ENCODE assay signal across 33 cellular contexts in genomic region chr12:101845312-101845711, GRCh38.
"Had no signal": no experiment of that assay in that cellular context is flagged by ENCODE, and none has a peak within 500 bp of the region (broad histone marks: within the 10 kb centered on the region; RNA-seq: fewer than 3 reads in every experiment).

No MANE protein-coding gene starts in this region.

- H3K4me3 ChIP-seq: adrenal gland, body of pancreas, esophagus muscularis mucosa, gastroesophageal sphincter, heart right ventricle, hepatocyte had no signal

- H3K9me3 ChIP-seq: adrenal gland, body of pancreas, esophagus muscularis mucosa, gastroesophageal sphincter, heart right ventricle had no signal

- H2AFZ ChIP-seq: hepatocyte had no signal

- H3K36me3 ChIP-seq: adrenal gland, esophagus muscularis mucosa, gastroesophageal sphincter, heart right ventricle, WERI-Rb-1 had no signal

- H3K27me3 Mint-ChIP-seq: activated B cell treated with CpG ODN at 0.5 μM for 24 hours; activated CD8-positive, alpha-beta T cell treated with anti-CD3 and anti-CD28 coated beads for 36 hours; activated naive CD4-positive, alpha-beta T cell treated with anti-CD3 and anti-CD28 coated beads, Interleukin-2, amount 50 U/mL, for 24 hours; activated naive CD8-positive, alpha-beta T cell treated with anti-CD3 and anti-CD28 coated beads for 36 hours; activated naive CD8-positive, alpha-beta T cell treated with anti-CD3 and anti-CD28 coated beads, Interleukin-2, amount 50 U/mL, for 24 hours; effector memory CD8-positive, alpha-beta T cell had no signal

- H3K9me3 Mint-ChIP-seq: activated B cell treated with CpG ODN at 0.5 μM for 24 hours; activated CD8-positive, alpha-beta T cell treated with anti-CD3 and anti-CD28 coated beads for 36 hours; activated naive CD4-positive, alpha-beta T cell treated with anti-CD3 and anti-CD28 coated beads for 36 hours; activated naive CD4-positive, alpha-beta T cell treated with anti-CD3 and anti-CD28 coated beads, Interleukin-2, amount 50 U/mL, for 24 hours; activated naive CD8-positive, alpha-beta T cell treated with anti-CD3 and anti-CD28 coated beads for 36 hours; activated naive CD8-positive, alpha-beta T cell treated with anti-CD3 and anti-CD28 coated beads, Interleukin-2, amount 50 U/mL, for 24 hours; activated T-cell treated with anti-CD3 and anti-CD28 coated beads, Interleukin-2, amount 50 U/mL, for 4 hours; activated T-helper 2 cell treated with anti-CD3 and anti-CD28 coated beads, Interferon-gamma antibody, Interleukin-2, Interleukin-4, amounts not matched to agents 10 μg/mL and 5 μg/mL and 100 μg/mL, durations not matched to agents 14 hours and 24 hours and 36 hours; effector memory CD8-positive, alpha-beta T cell; T-helper 2 cell treated with Interferon-gamma antibody and Interleukin-4, amounts not matched to agents 5 μg/mL and 100 μg/mL, for 36 hours had no signal

- H3K27ac ChIP-seq: adrenal gland, body of pancreas, esophagus muscularis mucosa, gastroesophageal sphincter, heart right ventricle, hepatocyte, WERI-Rb-1 had no signal

- DNase-seq: activated B cell treated with CpG ODN at 0.5 μM for 24 hours; activated CD4-positive, alpha-beta T cell treated with anti-CD3 and anti-CD28 coated beads for 48 hours; activated CD4-positive, alpha-beta T cell treated with anti-CD3 and anti-CD28 coated beads, Interleukin-2, amount 50 U/mL, for 1 hour; activated CD4-positive, alpha-beta T cell treated with anti-CD3 and anti-CD28 coated beads, Interleukin-2, amount 50 U/mL, for 48 hours; activated CD8-positive, alpha-beta memory T cell treated with anti-CD3 and anti-CD28 coated beads for 24 hours; activated CD8-positive, alpha-beta T cell treated with anti-CD3 and anti-CD28 coated beads for 36 hours; activated effector memory CD4-positive, alpha-beta T cell treated with anti-CD3 and anti-CD28 coated beads, Interleukin-2, amount 50 U/mL, for 16 hours; activated naive CD4-positive, alpha-beta T cell treated with anti-CD3 and anti-CD28 coated beads for 36 hours; activated naive CD8-positive, alpha-beta T cell treated with anti-CD3 and anti-CD28 coated beads for 36 hours; activated naive CD8-positive, alpha-beta T cell treated with anti-CD3 and anti-CD28 coated beads, Interleukin-2, amount 50 U/mL, for 24 hours; activated T-cell treated with anti-CD3 and anti-CD28 coated beads, Interleukin-2, amount 50 U/mL, for 4 hours; adrenal gland; amygdala; aorta; body of pancreas; caudate nucleus; cortex of kidney; dermis blood vessel endothelial cell; effector CD4-positive, alpha-beta T cell; effector memory CD8-positive, alpha-beta T cell; erythroblast; foreskin melanocyte; heart right ventricle; T1000; WERI-Rb-1 had no signal

- H3K27ac Mint-ChIP-seq: activated B cell treated with CpG ODN at 0.5 μM for 24 hours; activated CD8-positive, alpha-beta T cell treated with anti-CD3 and anti-CD28 coated beads for 36 hours; activated naive CD4-positive, alpha-beta T cell treated with anti-CD3 and anti-CD28 coated beads for 36 hours; activated naive CD8-positive, alpha-beta T cell treated with anti-CD3 and anti-CD28 coated beads for 36 hours; activated naive CD8-positive, alpha-beta T cell treated with anti-CD3 and anti-CD28 coated beads, Interleukin-2, amount 50 U/mL, for 24 hours; activated T-helper 2 cell treated with anti-CD3 and anti-CD28 coated beads, Interferon-gamma antibody, Interleukin-2, Interleukin-4, amounts not matched to agents 10 μg/mL and 5 μg/mL and 100 μg/mL, durations not matched to agents 14 hours and 24 hours and 36 hours; effector memory CD8-positive, alpha-beta T cell; T-helper 2 cell treated with Interferon-gamma antibody and Interleukin-4, amounts not matched to agents 5 μg/mL and 100 μg/mL, for 36 hours had no signal

- H3K4me1 ChIP-seq: adrenal gland, body of pancreas, esophagus muscularis mucosa, gastroesophageal sphincter had no signal

- H3K4me3 Mint-ChIP-seq: activated B cell treated with CpG ODN at 0.5 μM for 24 hours; activated CD8-positive, alpha-beta T cell treated with anti-CD3 and anti-CD28 coated beads for 36 hours; activated naive CD4-positive, alpha-beta T cell treated with anti-CD3 and anti-CD28 coated beads for 36 hours; activated naive CD4-positive, alpha-beta T cell treated with anti-CD3 and anti-CD28 coated beads, Interleukin-2, amount 50 U/mL, for 24 hours; activated naive CD8-positive, alpha-beta T cell treated with anti-CD3 and anti-CD28 coated beads for 36 hours; activated naive CD8-positive, alpha-beta T cell treated with anti-CD3 and anti-CD28 coated beads, Interleukin-2, amount 50 U/mL, for 24 hours; activated T-cell treated with anti-CD3 and anti-CD28 coated beads, Interleukin-2, amount 50 U/mL, for 4 hours; effector memory CD8-positive, alpha-beta T cell; T-helper 2 cell treated with Interferon-gamma antibody and Interleukin-4, amounts not matched to agents 5 μg/mL and 100 μg/mL, for 36 hours had no signal

- ATAC-seq: activated CD4-positive, CD25-positive, alpha-beta regulatory T cell treated with anti-CD3 and anti-CD28 coated beads, Interleukin-2, amount 50 U/mL, for 24 hours; activated CD8-positive, alpha-beta T cell treated with anti-CD3 and anti-CD28 coated beads for 36 hours; activated naive CD8-positive, alpha-beta T cell treated with anti-CD3 and anti-CD28 coated beads, Interleukin-2, amount 50 U/mL, for 24 hours; activated T-cell treated with anti-CD3 and anti-CD28 coated beads, Interleukin-2, amount 50 U/mL, for 4 hours; body of pancreas; effector memory CD8-positive, alpha-beta T cell; gastroesophageal sphincter; heart right ventricle had no signal

- H3K4me1 Mint-ChIP-seq: activated naive CD4-positive, alpha-beta T cell treated with anti-CD3 and anti-CD28 coated beads, Interleukin-2, amount 50 U/mL, for 24 hours; activated naive CD8-positive, alpha-beta T cell treated with anti-CD3 and anti-CD28 coated beads, Interleukin-2, amount 50 U/mL, for 24 hours had no signal

- H3K4me2 ChIP-seq: hepatocyte had no signal

- H3K27me3 ChIP-seq: adrenal gland, body of pancreas, esophagus muscularis mucosa, gastroesophageal sphincter, hepatocyte had no signal

- H3K79me2 ChIP-seq: hepatocyte had no signal

- H3K36me3 Mint-ChIP-seq: activated naive CD4-positive, alpha-beta T cell treated with anti-CD3 and anti-CD28 coated beads, Interleukin-2, amount 50 U/mL, for 24 hours; activated naive CD8-positive, alpha-beta T cell treated with anti-CD3 and anti-CD28 coated beads for 36 hours had no signal

- FAIRE-seq: colon had no signal
